In genomic region chr19:53466726-53467125, GRCh38 we compare ENCODE assay signal across 8 cellular contexts. TPM values are rescaled to one million over a fixed set of nuclear protein-coding genes. Genes with fewer than 3 reads are reported as not detected.
A peak's percentile ranks its signal among the peaks of the same experiment; 100 is the strongest.
DNase-seq lines count a peak whose midpoint lies in the region; ATAC-seq and TF ChIP-seq lines count a peak whose summit lies in the region.
"Had no signal": no experiment of that assay in that cellular context is flagged by ENCODE, and none has a peak within 500 bp of the region (broad histone marks: within the 10 kb centered on the region; RNA-seq: fewer than 3 reads in every experiment).

No MANE protein-coding gene starts in this region.

- H3K4me1 ChIP-seq in sigmoid colon = peaks cover 0 to 15% (median 13%) of the 10 kb centered on the region in 4 donors
- no peaks in the 10 kb centered on the region for H3K4me1 ChIP-seq in foreskin keratinocyte

- intact Hi-C loops in sigmoid colon (cut with DNase I) = loop anchor here (5.0 kb wide), 3 partner anchors 34 to 269 kb away; partner anchors contain the start of gene ZNF761

- peaks cover 4% of the 10 kb centered on the region for H3K27me3 Mint-ChIP-seq in glutamatergic neuron (ENCODE audit: unreplicated experiment)

- H3K4me3 ChIP-seq in GM12865 (ENCODE audit: low read depth, low read length) (peak overlapping the region; percentile 75; the same call in 1 of the 2 replicates), sigmoid colon (peak overlapping the region in 3 of 4 donors; percentile 72 to 80 (median 75))

- H3K27ac Mint-ChIP-seq in glutamatergic neuron (ENCODE audit: unreplicated experiment) = no peak overlapping the region

- no peak for TF ChIP-seq POLR2A in sigmoid colon (IDR thresholded peaks at IDR 0.05)

- TF ChIP-seq CTCF in GM12865 (IDR thresholded peaks at IDR 0.05; ENCODE audit: insufficient read depth, low read depth, low read length, missing control alignments) = no peak
- peak; percentile 64 for TF ChIP-seq CTCF in VCaP (conservative IDR thresholded peaks at IDR 0.05)
- no peak for TF ChIP-seq CTCF in glutamatergic neuron (IDR thresholded peaks at IDR 0.05; ENCODE audit: partially characterized antibody, unreplicated experiment)
- TF ChIP-seq CTCF in sigmoid colon (IDR thresholded peaks at IDR 0.05) = no peak
- TF ChIP-seq CTCF in foreskin keratinocyte (conservative IDR thresholded peaks at IDR 0.05) = no peak

- H3K4me1 Mint-ChIP-seq in glutamatergic neuron (ENCODE audit: low read depth, unreplicated experiment) = peaks cover 6% of the 10 kb centered on the region

- no peak for TF ChIP-seq EP300 in sigmoid colon (IDR thresholded peaks at IDR 0.05)

- H3K9me3 Mint-ChIP-seq in glutamatergic neuron (ENCODE audit: unreplicated experiment) = peaks cover 3% of the 10 kb centered on the region

- WGBS in sigmoid colon, 2 donors = 26 to 29% methylated on average over 12 of the region's 12 CpGs

- peaks cover 0 to 7% (median 2%) of the 10 kb centered on the region in 4 donors for H3K9me3 ChIP-seq in sigmoid colon

- H3K4me3 Mint-ChIP-seq in glutamatergic neuron (ENCODE audit: unreplicated experiment) = peak overlapping the region; percentile 97

- H3K36me3 Mint-ChIP-seq in glutamatergic neuron (ENCODE audit: unreplicated experiment) = peaks cover 10% of the 10 kb centered on the region

- no peak for DNase-seq in GM12865 (ENCODE audit: low read depth)
- DNase-seq in glutamatergic neuron = no peak
- DNase-seq in sigmoid colon = no peak
- DNase-seq in 8988T = no peak
- DNase-seq in foreskin keratinocyte = no peak
- no peak for DNase-seq in hippocampal formation (lab: John Stamatoyannopoulos, UW)

- ATAC-seq in foreskin keratinocyte = no peak

- H3K27ac ChIP-seq in VCaP = peak overlapping the region; percentile 90
- peak overlapping the region; percentile 74 to 79 (median 75) for H3K27ac ChIP-seq in sigmoid colon
- no peak overlapping the region for H3K27ac ChIP-seq in foreskin keratinocyte

- H3K36me3 ChIP-seq in sigmoid colon = no peaks in the 10 kb centered on the region

- H3K27me3 ChIP-seq in sigmoid colon (peaks cover 0 to 27% (median 0%) of the 10 kb centered on the region in 3 donors), foreskin keratinocyte (no peaks in the 10 kb centered on the region)

RNA-seq across cellular contexts. Expression of gene ZNF813, which starts 0.8 kb away (rescaled TPM):
- total RNA-seq in glutamatergic neuron (ENCODE audit: unreplicated experiment) = 5.2 TPM
- total RNA-seq in sigmoid colon = 1 to 10 TPM; 2.9 to 4.2 (median 3.4) TPM
- 1 to 10 TPM; 1.2 to 1.9 (median 1.2) TPM for polyA plus RNA-seq in sigmoid colon
- total RNA-seq in foreskin keratinocyte = 3.4 and 4.1 TPM in 2 replicates
- polyA plus RNA-seq in foreskin keratinocyte = 0.96 and 1.0 TPM in 2 replicates
- total RNA-seq: NCI-H460 had no signal

RNA-seq across cellular contexts. Expression of gene ZNF761, which starts 34.9 kb away (rescaled TPM):
- 9.8 TPM for total RNA-seq in glutamatergic neuron (ENCODE audit: unreplicated experiment)
- total RNA-seq in sigmoid colon = 10 to 100 TPM in 3 of 4 donors, 1 to 10 TPM in 1; 6.5 to 12.5 (median 11.0) TPM
- polyA plus RNA-seq in sigmoid colon = 1 to 10 TPM; 3.5 to 7.8 (median 6.7) TPM
- 8.9 and 9.0 TPM in 2 replicates for total RNA-seq in foreskin keratinocyte
- 3.5 and 4.5 TPM in 2 replicates for polyA plus RNA-seq in foreskin keratinocyte
